In the genomic region with DNA sequence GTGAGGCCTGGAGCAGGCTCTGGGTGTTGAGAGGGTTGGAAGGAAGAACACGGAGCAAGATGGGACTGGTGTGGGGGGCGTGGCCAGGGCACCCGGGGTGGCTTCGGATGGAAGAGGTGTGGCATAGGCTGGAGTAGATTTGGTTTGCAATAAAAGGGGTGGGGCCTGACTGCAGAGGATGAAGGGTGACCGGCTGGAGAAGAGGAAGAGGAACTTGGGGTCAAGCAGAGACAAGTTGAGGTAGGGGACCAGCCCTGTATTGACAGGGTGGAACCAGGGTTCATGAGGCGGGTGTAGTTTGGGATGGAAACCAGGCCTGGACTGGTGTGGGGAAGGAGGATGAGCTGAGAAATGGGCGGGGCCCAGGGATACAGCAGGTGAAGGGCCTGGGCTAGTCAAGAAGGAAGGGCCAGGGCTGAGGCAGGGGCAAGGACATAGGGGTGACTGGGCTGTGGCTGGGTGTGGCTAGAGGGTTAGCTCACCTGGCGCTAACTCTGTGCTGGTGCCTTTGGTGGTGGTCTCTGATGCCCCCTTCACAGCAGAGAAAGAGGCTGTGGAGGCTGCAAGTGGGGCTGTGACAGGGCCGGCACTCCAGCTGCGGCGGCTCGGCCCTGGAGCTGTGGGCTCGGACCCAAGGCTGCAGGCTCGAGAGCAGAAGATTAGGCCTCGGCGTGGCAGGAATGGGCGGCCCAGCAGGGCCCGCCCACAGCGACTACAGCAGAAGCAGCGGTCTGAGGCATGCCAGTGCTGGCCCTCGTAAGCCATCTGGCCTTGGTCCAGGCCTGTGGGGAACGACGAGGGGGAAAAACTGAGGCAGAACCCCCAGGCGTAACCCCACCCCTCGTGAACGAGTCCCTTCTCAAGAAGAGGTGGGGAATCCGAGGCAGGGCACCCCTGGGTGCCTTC, we compare ENCODE assay signal across 11 cellular contexts. TPM values are rescaled to one million over a fixed set of nuclear protein-coding genes. Genes with fewer than 3 reads are reported as not detected.
DNase-seq lines count a peak whose midpoint lies in the region; FAIRE-seq and TF ChIP-seq lines count a peak whose summit lies in the region.
"Had no signal": no experiment of that assay in that cellular context is flagged by ENCODE, and none has a peak within 500 bp of the region (broad histone marks: within the 10 kb centered on the region; RNA-seq: fewer than 3 reads in every experiment).

No MANE protein-coding gene starts in this region.

- DNase-seq in BE2C (peak; percentile 35), MV-4-11 (lab: John Stamatoyannopoulos, UW) (peak; percentile 83), bronchial epithelial cell (ENCODE audit: low read depth) (peak; percentile 79), NCI-H1092 (lab: John Stamatoyannopoulos, UW) (no peak), HuH-7 (ENCODE audit: low spot score) (no peak), NCI-H1436 (lab: John Stamatoyannopoulos, UW) (no peak), NCI-H748 treated with DMSO at 0.1 percent for 48 hours (lab: John Stamatoyannopoulos, UW) (no peak)
- DNase-seq: activated CD4-positive, alpha-beta T cell treated with anti-CD3 and anti-CD28 coated beads, Interleukin-2, amount 50 U/mL, for 4 hours; CD8-positive, alpha-beta memory T cell had no signal

- H3K9me3 ChIP-seq in BE2C (no peaks in the 10 kb centered on the region), mucosa of stomach (ENCODE audit: control insufficient read depth, low read length) (no peaks in the 10 kb centered on the region)

- peak overlapping the region; percentile 28 for H3K9ac ChIP-seq in mucosa of stomach (ENCODE audit: low read length)

- H3K27me3 ChIP-seq in BE2C = no peaks in the 10 kb centered on the region
- no peaks in the 10 kb centered on the region for H3K27me3 ChIP-seq in bronchial epithelial cell (ENCODE audit: control insufficient read depth, insufficient read depth, low read length)
- no peaks in the 10 kb centered on the region for H3K27me3 ChIP-seq in mucosa of stomach (ENCODE audit: control insufficient read depth, insufficient read depth, low read length)

- TF ChIP-seq CTCF in BE2C (IDR thresholded peaks at IDR 0.05; ENCODE audit: low read depth, low read length) (no peak), bronchial epithelial cell (IDR thresholded peaks at IDR 0.05; ENCODE audit: insufficient read depth, low read length, severe bottlenecking) (no peak)

- H3K4me3 ChIP-seq in BE2C (ENCODE audit: low read depth, low read length) (no peak overlapping the region), bronchial epithelial cell (ENCODE audit: low read depth, low read length) (no peak overlapping the region), mucosa of stomach (ENCODE audit: low read length) (no peak overlapping the region)

- no peaks in the 10 kb centered on the region; the same call in none of the 2 replicates for H3K36me3 ChIP-seq in BE2C
- peaks cover 21% of the 10 kb centered on the region for H3K36me3 ChIP-seq in bronchial epithelial cell (ENCODE audit: control insufficient read depth, insufficient read depth, low read length)
- H3K36me3 ChIP-seq in mucosa of stomach (ENCODE audit: control insufficient read depth, insufficient read depth, low read length) = peaks cover 9% of the 10 kb centered on the region

- H3K4me1 ChIP-seq in BE2C = no peaks in the 10 kb centered on the region
- H3K4me1 ChIP-seq in mucosa of stomach (ENCODE audit: control insufficient read depth, insufficient read depth, low read length) = peaks cover 37% of the 10 kb centered on the region

- FAIRE-seq in bronchial epithelial cell (lab: Jason Lieb, UNC) = no peak
- FAIRE-seq: RCC 7860 had no signal

RNA-seq across cellular contexts. Expression of a gene that starts 5.0 kb away (rescaled TPM):
- polyA plus RNA-seq in BE2C (2012; ENCODE audit: insufficient read depth, insufficient read length, low read depth) = 70.6 TPM
- total RNA-seq in bronchial epithelial cell = 16.8 and 20.4 TPM in 2 replicates

RNA-seq across cellular contexts. Expression of a gene that starts 9.5 kb away (rescaled TPM):
- not detected for polyA plus RNA-seq in BE2C (2012; ENCODE audit: insufficient read depth, insufficient read length, low read depth)
- total RNA-seq in bronchial epithelial cell = 12.1 and 13.4 TPM in 2 replicates

RNA-seq across cellular contexts. Expression of a gene that starts 14.1 kb away (rescaled TPM):
- 3.0 TPM for polyA plus RNA-seq in BE2C (2012; ENCODE audit: insufficient read depth, insufficient read length, low read depth)
- total RNA-seq in bronchial epithelial cell = 3.7 and 4.6 TPM in 2 replicates

RNA-seq across cellular contexts. Expression of a gene that starts 23.3 kb away (rescaled TPM):
- 161 TPM for polyA plus RNA-seq in BE2C (2012; ENCODE audit: insufficient read depth, insufficient read length, low read depth)
- under 0.01 TPM in 2 replicates for total RNA-seq in bronchial epithelial cell

RNA-seq across cellular contexts. Expression of a gene that starts 53.1 kb away (rescaled TPM):
- 63.3 TPM for polyA plus RNA-seq in BE2C (2012; ENCODE audit: insufficient read depth, insufficient read length, low read depth)
- 22.6 and 31.4 TPM in 2 replicates for total RNA-seq in bronchial epithelial cell

Comparison
In these comparisons a context has a peak if more than half of its experiments do, and no peak if none do; other contexts are left out.
1. DNase-seq: peak in BE2C (single experiment), MV-4-11 (single experiment) and bronchial epithelial cell (single experiment); none in NCI-H1092 (single experiment), HuH-7 (single experiment), NCI-H1436 (single experiment) and NCI-H748 treated with DMSO at 0.1 percent for 48 hours (single experiment).